ENCODE assay signal across 8 cellular contexts in genomic region chr2:84906108-84906899, GRCh38. TPM values are rescaled to one million over a fixed set of nuclear protein-coding genes. Genes with fewer than 3 reads are reported as not detected.
DNase-seq lines count a peak whose midpoint lies in the region; ATAC-seq, FAIRE-seq and TF ChIP-seq lines count a peak whose summit lies in the region.

No MANE protein-coding gene starts in this region.

- H3K4me1 ChIP-seq in kidney (ENCODE audit: control insufficient read depth in 1 of 2, insufficient read depth in 1 of 2, low read depth in 1 of 2, low read length in 2 of 2) = peaks cover 2 to 4% of the 10 kb centered on the region in 2 donors

- H3K36me3 ChIP-seq in SK-N-MC (ENCODE audit: insufficient read depth, low read length) = peaks cover 16% of the 10 kb centered on the region
- H3K36me3 ChIP-seq in kidney (ENCODE audit: control insufficient read depth in 1 of 2, insufficient read depth in 2 of 2, low read length in 2 of 2) = no peaks in the 10 kb centered on the region

- H3K27ac ChIP-seq in SK-N-MC (peak overlapping the region; percentile 86), kidney (ENCODE audit: low read depth in 2 of 2, low read length in 2 of 2) (peak overlapping the region; percentile 87 to 88)

- H3K4me3 ChIP-seq in SK-N-MC (peak overlapping the region; percentile 98), kidney (ENCODE audit: low read length in 2 of 2) (peak overlapping the region; percentile 88)

- H3K9ac ChIP-seq in SK-N-MC (ENCODE audit: insufficient read length) (peak overlapping the region; percentile 92), kidney (ENCODE audit: low read length in 2 of 2) (peak overlapping the region; percentile 89 to 97)

- peak; percentile 38 for ATAC-seq in HG02885 (IDR thresholded peaks at IDR 0.05; ENCODE audit: poor library complexity, unreplicated experiment)

- H3K4me3 Mint-ChIP-seq in MCF 10A (ENCODE audit: unreplicated experiment) = peak overlapping the region; percentile 85

- H3K9me3 Mint-ChIP-seq in MCF 10A (ENCODE audit: unreplicated experiment) = peaks cover 16% of the 10 kb centered on the region

- peak overlapping the region; percentile 83 for H3K27ac Mint-ChIP-seq in MCF 10A (ENCODE audit: low read depth, unreplicated experiment)

- TF ChIP-seq CTCF in MCF 10A (IDR thresholded peaks at IDR 0.05; ENCODE audit: unreplicated experiment) (no peak), kidney (IDR thresholded peaks at IDR 0.05; ENCODE audit: borderline replicate concordance, extremely low read depth, insufficient read depth) (no peak)

- peaks cover 35% of the 10 kb centered on the region for H3K36me3 Mint-ChIP-seq in MCF 10A (ENCODE audit: insufficient read depth, unreplicated experiment)

- POLR2A ChIA-PET in MCF 10A (lab: Yijun Ruan, JAX) = interaction anchor here (0.6 to 7.1 kb wide), 25 partner anchors 8 to 507 kb away, joined by 3 to 189 read pairs (median 6); partner anchors contain the start of genes KCMF1, SUCLG1 and TRABD2A

- H3K9me3 ChIP-seq in SK-N-MC (ENCODE audit: low read depth, low read length) = no peaks in the 10 kb centered on the region
- no peaks in the 10 kb centered on the region for H3K9me3 ChIP-seq in kidney (ENCODE audit: control insufficient read depth in 1 of 2, low read length in 2 of 2)

- FAIRE-seq in kidney (lab: Jason Lieb, UNC) = no peak

- CTCF ChIA-PET in MCF 10A (lab: Yijun Ruan, JAX) = interaction anchor here (0.5 to 3.6 kb wide), 10 partner anchors 12 to 730 kb away, joined by 3 to 39 read pairs (median 4); partner anchors contain the start of gene TRABD2A

- intact Hi-C loops in MCF 10A (cut with micrococcal nuclease) (no loop called here), kidney (cut with DNase I) (no loop called here)

- DNase-seq in NCI-H1105 treated with DMSO at 0.1 percent for 48 hours (lab: John Stamatoyannopoulos, UW) (peak; percentile 32), NCI-H1105 (lab: John Stamatoyannopoulos, UW) (no peak), SK-N-MC (ENCODE audit: low read depth, low spot score) (no peak), MCF 10A (ENCODE audit: unreplicated experiment) (no peak), kidney (peak; percentile 88), KG1 (lab: John Stamatoyannopoulos, UW) (no peak)
- DNase-seq in stimulated activated CD4-positive, alpha-beta T cell treated with anti-CD3 and anti-CD28 coated beads, Interleukin-4, amount 100 ng/mL, for 1 hour = peak; percentile 67

- H3K4me1 Mint-ChIP-seq in MCF 10A (ENCODE audit: insufficient read depth, unreplicated experiment) = peaks cover 29% of the 10 kb centered on the region

- H3K27me3 Mint-ChIP-seq in MCF 10A (ENCODE audit: insufficient read depth, unreplicated experiment) = no peaks in the 10 kb centered on the region

- TSS peak; percentile 99 for BruUV-seq in MCF 10A (replicated peaks; lab: Mats Ljungman, UMichigan)

RNA-seq across cellular contexts. Expression of gene TMSB10, which starts 0.8 kb away (rescaled TPM):
- total RNA-seq in MCF 10A (2022) (3,313 and 3,349 TPM in 2 replicates), kidney (1,610 TPM)
- 2,277 TPM for polyA plus RNA-seq in kidney (ENCODE audit: insufficient read depth, low read depth, low replicate concordance)

RNA-seq across cellular contexts. Expression of gene TRABD2A, which starts 25.4 kb away (rescaled TPM):
- total RNA-seq in MCF 10A (2022) (17.3 and 20.0 TPM in 2 replicates), kidney (3.4 TPM)
- polyA plus RNA-seq in kidney (ENCODE audit: insufficient read depth, low read depth, low replicate concordance) = 2.1 TPM

Comparison
In these comparisons a context has a peak if more than half of its experiments do, and no peak if none do; other contexts are left out.
1. DNase-seq: peak in NCI-H1105 treated with DMSO at 0.1 percent for 48 hours (single experiment), kidney (single experiment) and stimulated activated CD4-positive, alpha-beta T cell treated with anti-CD3 and anti-CD28 coated beads, Interleukin-4, amount 100 ng/mL, for 1 hour (single experiment); none in NCI-H1105 (single experiment), SK-N-MC (single experiment), MCF 10A (single experiment) and KG1 (single experiment).